8 cellular contexts compared by ENCODE assay signal in the genomic region with DNA sequence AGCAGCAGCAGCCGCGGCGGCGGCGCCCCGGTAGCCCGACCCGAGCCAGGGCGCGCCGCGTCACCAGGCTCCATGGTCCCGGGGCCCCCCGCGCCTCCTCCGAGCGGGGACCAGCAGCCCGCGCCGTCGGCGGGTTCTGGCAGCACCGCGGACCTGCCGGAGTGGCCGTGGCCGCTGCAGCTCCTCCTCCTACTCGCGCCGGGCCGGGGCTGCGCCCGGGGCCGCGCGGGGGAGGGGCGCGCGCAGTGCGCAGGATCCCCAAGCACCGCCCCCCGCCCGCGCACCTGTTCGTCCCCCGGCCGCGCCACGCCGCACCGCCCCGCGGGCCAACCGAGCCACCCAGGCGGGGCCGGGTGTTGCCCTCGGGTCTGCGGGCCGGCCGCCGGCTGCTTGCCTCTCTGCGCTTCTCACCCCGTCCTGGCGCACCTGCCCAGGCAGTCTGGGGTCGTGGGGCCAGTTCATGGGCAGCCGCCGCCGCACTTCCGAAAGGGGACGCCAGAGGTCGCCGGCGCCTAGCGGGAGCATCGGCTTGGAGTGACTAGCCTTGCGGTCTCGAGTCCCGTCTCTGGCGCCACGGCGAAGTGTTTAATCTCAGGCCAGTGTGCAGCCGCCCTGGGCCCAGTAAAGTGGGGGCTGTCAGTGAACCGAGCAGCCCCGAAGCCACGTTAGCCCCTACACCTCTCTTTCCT. TPM values are rescaled to one million over a fixed set of nuclear protein-coding genes. Genes with fewer than 3 reads are reported as not detected.
A peak's percentile ranks its signal among the peaks of the same experiment; 100 is the strongest.
DNase-seq lines count a peak whose midpoint lies in the region; ATAC-seq, FAIRE-seq and TF ChIP-seq lines count a peak whose summit lies in the region.

A gene (minus strand): TSS at position 163 of the 689 bp plus-strand sequence. CDS start 89 bp downstream, at position 74.

- no peaks in the 10 kb centered on the region for H3K36me3 ChIP-seq in NT2/D1 (ENCODE audit: insufficient read depth, insufficient read length, low read length)
- no peaks in the 10 kb centered on the region for H3K36me3 ChIP-seq in endothelial cell of umbilical vein (ENCODE audit: control insufficient read depth in 2 of 2, extremely low read depth in 1 of 2, insufficient read depth in 2 of 2, low read length in 2 of 2)

- no peak for FAIRE-seq in endothelial cell of umbilical vein (lab: Jason Lieb, UNC)

- TF ChIP-seq CTCF in endothelial cell of umbilical vein (IDR thresholded peaks at IDR 0.05; ENCODE audit: extremely low read depth in 1 of 2, insufficient read depth in 1 of 2, low read depth in 1 of 2, low read length in 2 of 2): peak; percentile 73 to 85

- H3K27ac ChIP-seq in endothelial cell of umbilical vein (ENCODE audit: insufficient read depth, low read depth, low read length): no peak within 1 kb of the TSS

- H3K79me2 ChIP-seq in endothelial cell of umbilical vein (ENCODE audit: control insufficient read depth, insufficient read depth, low read length): peaks cover 2% of the 10 kb centered on the region

- no peak for TF ChIP-seq POLR2A in endothelial cell of umbilical vein (IDR thresholded peaks at IDR 0.05; ENCODE audit: low read depth, low read length)

- peak within 1 kb of the TSS; percentile 96 for H2AFZ ChIP-seq in endothelial cell of umbilical vein (ENCODE audit: low read depth, low read length)

- no peaks in the 10 kb centered on the region for H3K9me1 ChIP-seq in endothelial cell of umbilical vein (replicated peaks; ENCODE audit: control insufficient read depth, extremely low read depth, insufficient read depth, low read length)

- H3K9me3 ChIP-seq in NT2/D1 (ENCODE audit: insufficient read depth, low read length) (0 out of 2 replicates have a peak, but pooled peaks cover 6% of the 10 kb centered on the region), endothelial cell of umbilical vein (replicated peaks; ENCODE audit: control insufficient read depth, insufficient read depth, low read length) (no peaks in the 10 kb centered on the region)

- CTCF ChIA-PET in endothelial cell of umbilical vein (lab: Charles Lee): interaction anchor here (0.7 to 4.1 kb wide), 11 partner anchors 8 to 336 kb away, joined by 3 to 70 read pairs (median 4); no protein-coding TSS in a partner anchor

- dilution Hi-C loops in endothelial cell of umbilical vein (cut with MboI; ENCODE audit: extremely low pct_ligation_motif_present, low sequenced_read_pairs): no loop called here

- H3K4me2 ChIP-seq in endothelial cell of umbilical vein (ENCODE audit: insufficient read depth, low read length): peak within 1 kb of the TSS; percentile 65

- intact Hi-C loops in endothelial cell of umbilical vein (cut with micrococcal nuclease): loop anchor here (1.0 to 10.0 kb wide), 7 partner anchors 33 to 334 kb away; a partner anchor contains a TSS

- peak within 1 kb of the TSS; percentile 85 for H3K4me3 ChIP-seq in NT2/D1 (ENCODE audit: insufficient read length, low read depth)
- peak within 1 kb of the TSS; percentile 53 to 60 (median 54) for H3K4me3 ChIP-seq in endothelial cell of umbilical vein (replicated peaks in 1 of 3; ENCODE audit: insufficient read depth in 1 of 3, low read depth in 1 of 3, low read length in 3 of 3)

- no peaks in the 10 kb centered on the region for H4K20me1 ChIP-seq in endothelial cell of umbilical vein (replicated peaks; ENCODE audit: control insufficient read depth, extremely low read depth, insufficient read depth, low read length)

- ATAC-seq in GM19467 (IDR thresholded peaks at IDR 0.05; ENCODE audit: unreplicated experiment): peak; percentile 63

- BruUV-seq in endothelial cell of umbilical vein (replicated peaks; lab: Mats Ljungman, UMichigan): no TSS peak

- H3K27me3 ChIP-seq in NT2/D1 (ENCODE audit: insufficient read depth, insufficient read length) (peaks cover 6% of the 10 kb centered on the region), endothelial cell of umbilical vein (ENCODE audit: control insufficient read depth in 2 of 2, insufficient read depth in 2 of 2, low read length in 2 of 2) (no peaks in the 10 kb centered on the region)

- peaks cover 4% of the 10 kb centered on the region for H3K4me1 ChIP-seq in NT2/D1 (ENCODE audit: insufficient read depth, insufficient read length)
- H3K4me1 ChIP-seq in endothelial cell of umbilical vein (ENCODE audit: control insufficient read depth, extremely low read depth, insufficient read depth, low read length): peaks cover 13% of the 10 kb centered on the region

- DNase-seq in CMK (ENCODE audit: low read depth) (peak; percentile 49), HS-5 (ENCODE audit: low read depth) (peak; percentile 37), NT2/D1 (ENCODE audit: low read depth, low spot score) (peak; percentile 76), endothelial cell of umbilical vein (ENCODE audit: low read depth, low spot score) (peak; percentile 73), mucosa of gallbladder (ENCODE audit: low spot score) (peak; percentile 76)
- peak; percentile 27 for DNase-seq in activated CD8-positive, alpha-beta memory T cell treated with anti-CD3 and anti-CD28 coated beads, Interleukin-2, amount 50 U/mL, for 1 hour (ENCODE audit: extremely low read depth)
- peak; percentile 47 to 52 for DNase-seq in stimulated activated CD8-positive, alpha-beta memory T cell treated with anti-CD3 and anti-CD28 coated beads, Interleukin-4, amount 100 ng/mL, for 4 hours (ENCODE audit: low read depth in 2 of 2, low spot score in 1 of 2)

- peak within 1 kb of the TSS; percentile 87 for H3K9ac ChIP-seq in NT2/D1 (ENCODE audit: insufficient read length, low read depth)
- H3K9ac ChIP-seq in endothelial cell of umbilical vein (replicated peaks; ENCODE audit: extremely low read depth, insufficient read depth, low read length): peak within 1 kb of the TSS; percentile 26

- POLR2A ChIA-PET in endothelial cell of umbilical vein (lab: Charles Lee): interaction anchor here (0.6 kb wide), 1 partner anchor 386 kb away, joined by 3 read pairs; a partner anchor contains a TSS

TF ChIP-seq in endothelial cell of umbilical vein, 7 proteins besides CTCF, POLR2A, EP300 and RAD21:
- no peak for TF ChIP-seq EZH2 (IDR thresholded peaks at IDR 0.05; ENCODE audit: borderline replicate concordance, low read depth, low read length, severe bottlenecking)
TF ChIP-seq in endothelial cell of umbilical vein: peak in this region for 0.

RNA-seq across cellular contexts. Expression of the gene that starts here (rescaled TPM):
- 7.5 and 10.4 TPM in 2 replicates for total RNA-seq in endothelial cell of umbilical vein
- polyA plus RNA-seq in endothelial cell of umbilical vein: 3.5 and 4.6 TPM in 2 replicates
- 3.9 and 4.4 TPM in 2 replicates for polyA plus RNA-seq in endothelial cell of umbilical vein (2011; cell fraction: cytosol; rRNA removed)
- polyA plus RNA-seq in endothelial cell of umbilical vein (2011; cell fraction: nucleus; rRNA removed): 5.4 and 7.2 TPM in 2 replicates
- 3.7 and 4.2 TPM in 2 replicates for polyA plus RNA-seq in endothelial cell of umbilical vein (2012)
- polyA minus RNA-seq in endothelial cell of umbilical vein: 21.9 and 29.7 TPM in 2 replicates
- 5.1 TPM for polyA minus RNA-seq in endothelial cell of umbilical vein (2011; cell fraction: cytosol; rRNA and poly(A)+ RNA removed)
- polyA minus RNA-seq in endothelial cell of umbilical vein (2011; cell fraction: nucleus; rRNA and poly(A)+ RNA removed): 5.9 and 6.8 TPM in 2 replicates
- total RNA-seq in mucosa of gallbladder: 6.2 TPM
